Comparison of ENCODE assay signal across 2 cellular contexts in the genomic region with DNA sequence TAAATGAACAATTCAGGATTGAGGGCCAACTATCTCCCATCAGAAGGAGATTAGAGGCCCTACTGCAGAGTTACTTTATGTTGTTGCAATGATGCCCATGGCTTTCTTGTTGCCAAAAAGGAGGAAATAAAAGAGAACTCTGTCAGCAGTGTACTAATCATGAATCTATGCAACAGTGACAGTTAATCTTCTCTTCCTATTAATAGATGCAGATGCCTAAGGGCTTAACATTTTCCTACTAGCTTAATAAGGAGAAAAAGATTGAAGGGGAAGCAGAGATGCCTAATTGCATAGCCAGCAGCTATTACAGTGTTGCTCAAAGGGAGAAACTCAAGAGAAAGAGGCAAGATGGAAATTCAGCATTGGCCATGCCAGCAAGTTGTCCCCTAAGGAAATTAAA.
TF ChIP-seq lines count a peak whose summit lies in the region.

No MANE protein-coding gene starts in this region.

TF ChIP-seq in GM23338, 12 proteins besides CTCF, POLR2A, EP300 and RAD21 (continued from another document):
- TF ChIP-seq ZNF462 (CRISPR knock-in tag; IDR thresholded peaks at IDR 0.05), result no peak
- TF ChIP-seq, protein P1, sequence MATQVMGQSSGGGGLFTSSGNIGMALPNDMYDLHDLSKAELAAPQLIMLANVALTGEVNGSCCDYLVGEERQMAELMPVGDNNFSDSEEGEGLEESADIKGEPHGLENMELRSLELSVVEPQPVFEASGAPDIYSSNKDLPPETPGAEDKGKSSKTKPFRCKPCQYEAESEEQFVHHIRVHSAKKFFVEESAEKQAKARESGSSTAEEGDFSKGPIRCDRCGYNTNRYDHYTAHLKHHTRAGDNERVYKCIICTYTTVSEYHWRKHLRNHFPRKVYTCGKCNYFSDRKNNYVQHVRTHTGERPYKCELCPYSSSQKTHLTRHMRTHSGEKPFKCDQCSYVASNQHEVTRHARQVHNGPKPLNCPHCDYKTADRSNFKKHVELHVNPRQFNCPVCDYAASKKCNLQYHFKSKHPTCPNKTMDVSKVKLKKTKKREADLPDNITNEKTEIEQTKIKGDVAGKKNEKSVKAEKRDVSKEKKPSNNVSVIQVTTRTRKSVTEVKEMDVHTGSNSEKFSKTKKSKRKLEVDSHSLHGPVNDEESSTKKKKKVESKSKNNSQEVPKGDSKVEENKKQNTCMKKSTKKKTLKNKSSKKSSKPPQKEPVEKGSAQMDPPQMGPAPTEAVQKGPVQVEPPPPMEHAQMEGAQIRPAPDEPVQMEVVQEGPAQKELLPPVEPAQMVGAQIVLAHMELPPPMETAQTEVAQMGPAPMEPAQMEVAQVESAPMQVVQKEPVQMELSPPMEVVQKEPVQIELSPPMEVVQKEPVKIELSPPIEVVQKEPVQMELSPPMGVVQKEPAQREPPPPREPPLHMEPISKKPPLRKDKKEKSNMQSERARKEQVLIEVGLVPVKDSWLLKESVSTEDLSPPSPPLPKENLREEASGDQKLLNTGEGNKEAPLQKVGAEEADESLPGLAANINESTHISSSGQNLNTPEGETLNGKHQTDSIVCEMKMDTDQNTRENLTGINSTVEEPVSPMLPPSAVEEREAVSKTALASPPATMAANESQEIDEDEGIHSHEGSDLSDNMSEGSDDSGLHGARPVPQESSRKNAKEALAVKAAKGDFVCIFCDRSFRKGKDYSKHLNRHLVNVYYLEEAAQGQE (IDR thresholded peaks at IDR 0.05; ENCODE audit: unreplicated experiment), result no peak
- TF ChIP-seq, protein P2, sequence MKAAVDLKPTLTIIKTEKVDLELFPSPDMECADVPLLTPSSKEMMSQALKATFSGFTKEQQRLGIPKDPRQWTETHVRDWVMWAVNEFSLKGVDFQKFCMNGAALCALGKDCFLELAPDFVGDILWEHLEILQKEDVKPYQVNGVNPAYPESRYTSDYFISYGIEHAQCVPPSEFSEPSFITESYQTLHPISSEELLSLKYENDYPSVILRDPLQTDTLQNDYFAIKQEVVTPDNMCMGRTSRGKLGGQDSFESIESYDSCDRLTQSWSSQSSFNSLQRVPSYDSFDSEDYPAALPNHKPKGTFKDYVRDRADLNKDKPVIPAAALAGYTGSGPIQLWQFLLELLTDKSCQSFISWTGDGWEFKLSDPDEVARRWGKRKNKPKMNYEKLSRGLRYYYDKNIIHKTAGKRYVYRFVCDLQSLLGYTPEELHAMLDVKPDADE (IDR thresholded peaks at IDR 0.05), result no peak
- no peak for TF ChIP-seq STAT1 (IDR thresholded peaks at IDR 0.05; ENCODE audit: unreplicated experiment)

TF ChIP-seq in WTC11, 78 proteins besides CTCF, POLR2A, EP300 and RAD21 (continued from another document):
- TF ChIP-seq ZMAT4 (CRISPR knock-in tag; IDR thresholded peaks at IDR 0.05), result no peak
